ENCODE assay signal across 9 cellular contexts in the genomic region with DNA sequence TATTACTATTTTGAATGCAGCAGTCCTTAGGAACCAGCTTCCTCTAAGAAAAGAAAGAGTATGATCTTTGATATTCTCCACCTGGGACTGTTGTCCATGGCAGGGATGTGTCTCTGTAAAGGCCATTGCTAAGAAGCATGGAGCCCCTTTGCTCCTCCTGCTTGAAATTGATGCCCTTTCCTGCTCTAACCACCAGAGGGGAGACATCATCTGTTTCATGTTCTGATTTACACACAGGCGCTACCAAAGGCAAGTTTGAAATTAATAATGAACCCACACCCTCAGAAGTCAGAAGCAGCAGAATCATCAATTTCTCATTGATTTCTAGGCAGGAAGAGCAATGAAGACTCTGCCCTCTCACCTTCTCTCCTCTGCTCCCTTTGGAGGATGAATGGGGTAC.
A peak's percentile ranks its signal among the peaks of the same experiment; 100 is the strongest.
DNase-seq lines count a peak whose midpoint lies in the region; ATAC-seq and TF ChIP-seq lines count a peak whose summit lies in the region.
"Had no signal": no experiment of that assay in that cellular context is flagged by ENCODE, and none has a peak within 500 bp of the region (broad histone marks: within the 10 kb centered on the region; RNA-seq: fewer than 3 reads in every experiment).

No MANE protein-coding gene starts in this region.

- ATAC-seq in HG02973 (IDR thresholded peaks at IDR 0.05; ENCODE audit: unreplicated experiment) (no peak), HG03025 (IDR thresholded peaks at IDR 0.05; ENCODE audit: low FRiP score, unreplicated experiment) (no peak)

- H3K27ac Mint-ChIP-seq in chondrocyte (ENCODE audit: unreplicated experiment) (no peak overlapping the region), progenitor cell of endocrine pancreas (no peak overlapping the region)

- H3K36me3 Mint-ChIP-seq in chondrocyte (ENCODE audit: low read depth) (no peaks in the 10 kb centered on the region), progenitor cell of endocrine pancreas (ENCODE audit: insufficient read depth) (no peaks in the 10 kb centered on the region)

- H3K4me3 Mint-ChIP-seq in chondrocyte (ENCODE audit: unreplicated experiment) (no peak overlapping the region), progenitor cell of endocrine pancreas (ENCODE audit: low read depth) (no peak overlapping the region)

- DNase-seq in NCI-H1417 (lab: John Stamatoyannopoulos, UW) (peak in 2 of 3 experiments; percentile 12 to 64), NCI-H1417 treated with DMSO at 0.1 percent for 48 hours (lab: John Stamatoyannopoulos, UW) (no peak), NCI-H146 treated with DMSO at 0.1 percent for 48 hours (lab: John Stamatoyannopoulos, UW; ENCODE audit: unreplicated experiment) (peak; percentile 43), chondrocyte (ENCODE audit: low spot score) (no peak), progenitor cell of endocrine pancreas (ENCODE audit: low spot score, unreplicated experiment) (no peak), Kasumi-1 (lab: John Stamatoyannopoulos, UW) (no peak)
- DNase-seq: stimulated activated CD4-positive, alpha-beta T cell treated with anti-CD3 and anti-CD28 coated beads, Interleukin-15, amount 100 ng/mL, for 24 hours had no signal

- H3K27me3 Mint-ChIP-seq in chondrocyte (ENCODE audit: low read depth), result no peaks in the 10 kb centered on the region
- H3K27me3 Mint-ChIP-seq in progenitor cell of endocrine pancreas, result no peaks in the 10 kb centered on the region

- peaks cover 14% of the 10 kb centered on the region for H3K9me3 Mint-ChIP-seq in chondrocyte (ENCODE audit: low read depth)
- H3K9me3 Mint-ChIP-seq in progenitor cell of endocrine pancreas (ENCODE audit: low read depth), result no peaks in the 10 kb centered on the region

- no peaks in the 10 kb centered on the region for H3K4me1 Mint-ChIP-seq in chondrocyte (ENCODE audit: low read depth)
- peaks cover 17% of the 10 kb centered on the region for H3K4me1 Mint-ChIP-seq in progenitor cell of endocrine pancreas (ENCODE audit: low read depth)

- peak; percentile 36 for TF ChIP-seq CTCF in chondrocyte (IDR thresholded peaks at IDR 0.05)
- peak; percentile 51 for TF ChIP-seq CTCF in progenitor cell of endocrine pancreas (IDR thresholded peaks at IDR 0.05; ENCODE audit: unreplicated experiment)

Comparison
In these comparisons a context has a peak if more than half of its experiments do, and no peak if none do; other contexts are left out.
1. DNase-seq: peak in NCI-H1417 (2 of 3) and NCI-H146 treated with DMSO at 0.1 percent for 48 hours (single experiment); none in NCI-H1417 treated with DMSO at 0.1 percent for 48 hours (single experiment), chondrocyte (single experiment), progenitor cell of endocrine pancreas (single experiment) and Kasumi-1 (0 of 2).